Comparison of ENCODE assay signal across 1 cellular context in the genomic region with DNA sequence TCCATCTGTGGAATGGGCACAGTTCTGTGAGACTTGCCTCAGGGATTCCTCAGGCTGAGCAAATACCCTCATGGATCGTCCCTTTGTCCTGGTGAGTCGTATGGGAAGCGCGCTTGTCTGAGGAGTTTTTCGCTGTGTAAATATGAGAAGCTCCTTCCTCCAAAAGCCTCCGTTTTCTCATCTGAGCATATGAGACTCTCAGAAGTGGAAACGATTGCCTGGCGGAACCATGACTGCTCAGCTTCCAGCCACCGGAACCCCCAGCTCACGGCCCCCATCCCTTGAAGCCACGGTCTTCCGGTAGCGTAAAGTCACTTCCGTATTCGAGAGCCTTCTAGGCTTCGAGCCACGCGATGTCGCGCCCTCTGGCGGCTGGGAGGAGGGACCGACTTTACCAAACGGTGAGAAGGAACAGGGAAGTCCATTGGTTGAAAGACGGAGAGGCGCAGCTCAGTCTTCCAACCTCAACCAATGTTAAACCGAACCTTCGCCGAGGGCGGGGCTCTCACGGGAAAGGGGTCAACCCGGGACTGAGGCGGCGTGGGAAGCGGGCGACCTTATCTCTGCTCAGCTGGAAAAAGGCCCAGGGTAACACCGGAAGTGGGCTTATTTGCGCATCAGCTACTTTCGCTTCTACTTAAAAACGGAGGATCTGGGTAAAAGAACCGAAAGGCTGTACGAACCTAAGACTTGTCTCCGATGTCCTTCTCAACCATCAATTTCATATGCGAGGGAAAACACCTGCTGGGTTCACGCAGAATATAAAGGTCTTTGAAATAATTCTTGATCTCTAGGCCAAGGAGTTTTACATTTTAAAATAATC.
TF ChIP-seq lines count a peak whose summit lies in the region.

No MANE protein-coding gene starts in this region.

TF ChIP-seq in HepG2, 621 proteins besides CTCF, POLR2A, EP300 and RAD21 (continued from another document and continues in another):
- TF ChIP-seq, protein P1, sequence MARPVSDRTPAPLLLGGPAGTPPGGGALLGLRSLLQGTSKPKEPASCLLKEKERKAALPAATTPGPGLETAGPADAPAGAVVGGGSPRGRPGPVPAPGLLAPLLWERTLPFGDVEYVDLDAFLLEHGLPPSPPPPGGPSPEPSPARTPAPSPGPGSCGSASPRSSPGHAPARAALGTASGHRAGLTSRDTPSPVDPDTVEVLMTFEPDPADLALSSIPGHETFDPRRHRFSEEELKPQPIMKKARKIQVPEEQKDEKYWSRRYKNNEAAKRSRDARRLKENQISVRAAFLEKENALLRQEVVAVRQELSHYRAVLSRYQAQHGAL (CRISPR knock-in tag; IDR thresholded peaks at IDR 0.05; ENCODE audit: not compliant biosample characterization) = no peak
- TF ChIP-seq, protein P2, sequence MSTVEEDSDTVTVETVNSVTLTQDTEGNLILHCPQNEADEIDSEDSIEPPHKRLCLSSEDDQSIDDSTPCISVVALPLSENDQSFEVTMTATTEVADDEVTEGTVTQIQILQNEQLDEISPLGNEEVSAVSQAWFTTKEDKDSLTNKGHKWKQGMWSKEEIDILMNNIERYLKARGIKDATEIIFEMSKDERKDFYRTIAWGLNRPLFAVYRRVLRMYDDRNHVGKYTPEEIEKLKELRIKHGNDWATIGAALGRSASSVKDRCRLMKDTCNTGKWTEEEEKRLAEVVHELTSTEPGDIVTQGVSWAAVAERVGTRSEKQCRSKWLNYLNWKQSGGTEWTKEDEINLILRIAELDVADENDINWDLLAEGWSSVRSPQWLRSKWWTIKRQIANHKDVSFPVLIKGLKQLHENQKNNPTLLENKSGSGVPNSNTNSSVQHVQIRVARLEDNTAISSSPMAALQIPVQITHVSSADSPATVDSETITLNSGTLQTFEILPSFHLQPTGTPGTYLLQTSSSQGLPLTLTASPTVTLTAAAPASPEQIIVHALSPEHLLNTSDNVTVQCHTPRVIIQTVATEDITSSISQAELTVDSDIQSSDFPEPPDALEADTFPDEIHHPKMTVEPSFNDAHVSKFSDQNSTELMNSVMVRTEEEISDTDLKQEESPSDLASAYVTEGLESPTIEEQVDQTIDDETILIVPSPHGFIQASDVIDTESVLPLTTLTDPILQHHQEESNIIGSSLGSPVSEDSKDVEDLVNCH (CRISPR knock-in tag; IDR thresholded peaks at IDR 0.05) = no peak
- TF ChIP-seq, protein P3, sequence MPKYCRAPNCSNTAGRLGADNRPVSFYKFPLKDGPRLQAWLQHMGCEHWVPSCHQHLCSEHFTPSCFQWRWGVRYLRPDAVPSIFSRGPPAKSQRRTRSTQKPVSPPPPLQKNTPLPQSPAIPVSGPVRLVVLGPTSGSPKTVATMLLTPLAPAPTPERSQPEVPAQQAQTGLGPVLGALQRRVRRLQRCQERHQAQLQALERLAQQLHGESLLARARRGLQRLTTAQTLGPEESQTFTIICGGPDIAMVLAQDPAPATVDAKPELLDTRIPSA (CRISPR knock-in tag; IDR thresholded peaks at IDR 0.05; ENCODE audit: borderline replicate concordance) = no peak
- no peak for TF ChIP-seq MED8 (CRISPR knock-in tag; IDR thresholded peaks at IDR 0.05; ENCODE audit: insufficient replicate concordance)
- TF ChIP-seq, protein P4, sequence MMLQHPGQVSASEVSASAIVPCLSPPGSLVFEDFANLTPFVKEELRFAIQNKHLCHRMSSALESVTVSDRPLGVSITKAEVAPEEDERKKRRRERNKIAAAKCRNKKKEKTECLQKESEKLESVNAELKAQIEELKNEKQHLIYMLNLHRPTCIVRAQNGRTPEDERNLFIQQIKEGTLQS (CRISPR knock-in tag; IDR thresholded peaks at IDR 0.05) = no peak; the same call in 1 of the 2 replicates
- no peak; the same call in 1 of the 2 replicates for TF ChIP-seq MYNN (CRISPR knock-in tag; IDR thresholded peaks at IDR 0.05; ENCODE audit: low read depth)
- TF ChIP-seq STAG1 (CRISPR knock-in tag; IDR thresholded peaks at IDR 0.05) = no peak
- TF ChIP-seq REL (CRISPR knock-in tag; conservative IDR thresholded peaks at IDR 0.05) = no peak
- TF ChIP-seq BORCS8-MEF2B (CRISPR knock-in tag; IDR thresholded peaks at IDR 0.05) = peak; percentile 89
- 0 out of 2 replicates have a peak, but pooled peaks have one; percentile 7 for TF ChIP-seq ZNF160 (CRISPR knock-in tag; IDR thresholded peaks at IDR 0.05)
- TF ChIP-seq, protein P5, sequence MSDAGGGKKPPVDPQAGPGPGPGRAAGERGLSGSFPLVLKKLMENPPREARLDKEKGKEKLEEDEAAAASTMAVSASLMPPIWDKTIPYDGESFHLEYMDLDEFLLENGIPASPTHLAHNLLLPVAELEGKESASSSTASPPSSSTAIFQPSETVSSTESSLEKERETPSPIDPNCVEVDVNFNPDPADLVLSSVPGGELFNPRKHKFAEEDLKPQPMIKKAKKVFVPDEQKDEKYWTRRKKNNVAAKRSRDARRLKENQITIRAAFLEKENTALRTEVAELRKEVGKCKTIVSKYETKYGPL (CRISPR knock-in tag; IDR thresholded peaks at IDR 0.05) = no peak; the same call in 1 of the 2 replicates
- peak; percentile 85 for TF ChIP-seq FOXK1 (CRISPR knock-in tag; IDR thresholded peaks at IDR 0.05; ENCODE audit: borderline replicate concordance, low read depth)
- no peak for TF ChIP-seq NPAS2 (CRISPR knock-in tag; IDR thresholded peaks at IDR 0.05; ENCODE audit: borderline replicate concordance)
- TF ChIP-seq, protein P6, sequence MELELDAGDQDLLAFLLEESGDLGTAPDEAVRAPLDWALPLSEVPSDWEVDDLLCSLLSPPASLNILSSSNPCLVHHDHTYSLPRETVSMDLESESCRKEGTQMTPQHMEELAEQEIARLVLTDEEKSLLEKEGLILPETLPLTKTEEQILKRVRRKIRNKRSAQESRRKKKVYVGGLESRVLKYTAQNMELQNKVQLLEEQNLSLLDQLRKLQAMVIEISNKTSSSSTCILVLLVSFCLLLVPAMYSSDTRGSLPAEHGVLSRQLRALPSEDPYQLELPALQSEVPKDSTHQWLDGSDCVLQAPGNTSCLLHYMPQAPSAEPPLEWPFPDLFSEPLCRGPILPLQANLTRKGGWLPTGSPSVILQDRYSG (CRISPR knock-in tag; IDR thresholded peaks at IDR 0.05) = no peak
- peak; percentile 74; the same call in 1 of the 2 replicates for TF ChIP-seq ZBTB38 (CRISPR knock-in tag; IDR thresholded peaks at IDR 0.05)
- TF ChIP-seq, protein P7, sequence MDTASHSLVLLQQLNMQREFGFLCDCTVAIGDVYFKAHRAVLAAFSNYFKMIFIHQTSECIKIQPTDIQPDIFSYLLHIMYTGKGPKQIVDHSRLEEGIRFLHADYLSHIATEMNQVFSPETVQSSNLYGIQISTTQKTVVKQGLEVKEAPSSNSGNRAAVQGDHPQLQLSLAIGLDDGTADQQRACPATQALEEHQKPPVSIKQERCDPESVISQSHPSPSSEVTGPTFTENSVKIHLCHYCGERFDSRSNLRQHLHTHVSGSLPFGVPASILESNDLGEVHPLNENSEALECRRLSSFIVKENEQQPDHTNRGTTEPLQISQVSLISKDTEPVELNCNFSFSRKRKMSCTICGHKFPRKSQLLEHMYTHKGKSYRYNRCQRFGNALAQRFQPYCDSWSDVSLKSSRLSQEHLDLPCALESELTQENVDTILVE (CRISPR knock-in tag; IDR thresholded peaks at IDR 0.05) = peak; percentile 98
- TF ChIP-seq, protein P8, sequence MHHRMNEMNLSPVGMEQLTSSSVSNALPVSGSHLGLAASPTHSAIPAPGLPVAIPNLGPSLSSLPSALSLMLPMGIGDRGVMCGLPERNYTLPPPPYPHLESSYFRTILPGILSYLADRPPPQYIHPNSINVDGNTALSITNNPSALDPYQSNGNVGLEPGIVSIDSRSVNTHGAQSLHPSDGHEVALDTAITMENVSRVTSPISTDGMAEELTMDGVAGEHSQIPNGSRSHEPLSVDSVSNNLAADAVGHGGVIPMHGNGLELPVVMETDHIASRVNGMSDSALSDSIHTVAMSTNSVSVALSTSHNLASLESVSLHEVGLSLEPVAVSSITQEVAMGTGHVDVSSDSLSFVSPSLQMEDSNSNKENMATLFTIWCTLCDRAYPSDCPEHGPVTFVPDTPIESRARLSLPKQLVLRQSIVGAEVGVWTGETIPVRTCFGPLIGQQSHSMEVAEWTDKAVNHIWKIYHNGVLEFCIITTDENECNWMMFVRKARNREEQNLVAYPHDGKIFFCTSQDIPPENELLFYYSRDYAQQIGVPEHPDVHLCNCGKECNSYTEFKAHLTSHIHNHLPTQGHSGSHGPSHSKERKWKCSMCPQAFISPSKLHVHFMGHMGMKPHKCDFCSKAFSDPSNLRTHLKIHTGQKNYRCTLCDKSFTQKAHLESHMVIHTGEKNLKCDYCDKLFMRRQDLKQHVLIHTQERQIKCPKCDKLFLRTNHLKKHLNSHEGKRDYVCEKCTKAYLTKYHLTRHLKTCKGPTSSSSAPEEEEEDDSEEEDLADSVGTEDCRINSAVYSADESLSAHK (CRISPR knock-in tag; IDR thresholded peaks at IDR 0.05; ENCODE audit: borderline replicate concordance) = 0 out of 2 replicates have a peak, but pooled peaks have one; percentile 52
- TF ChIP-seq, protein P9, sequence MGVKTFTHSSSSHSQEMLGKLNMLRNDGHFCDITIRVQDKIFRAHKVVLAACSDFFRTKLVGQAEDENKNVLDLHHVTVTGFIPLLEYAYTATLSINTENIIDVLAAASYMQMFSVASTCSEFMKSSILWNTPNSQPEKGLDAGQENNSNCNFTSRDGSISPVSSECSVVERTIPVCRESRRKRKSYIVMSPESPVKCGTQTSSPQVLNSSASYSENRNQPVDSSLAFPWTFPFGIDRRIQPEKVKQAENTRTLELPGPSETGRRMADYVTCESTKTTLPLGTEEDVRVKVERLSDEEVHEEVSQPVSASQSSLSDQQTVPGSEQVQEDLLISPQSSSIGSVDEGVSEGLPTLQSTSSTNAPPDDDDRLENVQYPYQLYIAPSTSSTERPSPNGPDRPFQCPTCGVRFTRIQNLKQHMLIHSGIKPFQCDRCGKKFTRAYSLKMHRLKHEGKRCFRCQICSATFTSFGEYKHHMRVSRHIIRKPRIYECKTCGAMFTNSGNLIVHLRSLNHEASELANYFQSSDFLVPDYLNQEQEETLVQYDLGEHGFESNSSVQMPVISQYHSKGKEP (CRISPR knock-in tag; IDR thresholded peaks at IDR 0.05) = no peak
- TF ChIP-seq, protein P10, sequence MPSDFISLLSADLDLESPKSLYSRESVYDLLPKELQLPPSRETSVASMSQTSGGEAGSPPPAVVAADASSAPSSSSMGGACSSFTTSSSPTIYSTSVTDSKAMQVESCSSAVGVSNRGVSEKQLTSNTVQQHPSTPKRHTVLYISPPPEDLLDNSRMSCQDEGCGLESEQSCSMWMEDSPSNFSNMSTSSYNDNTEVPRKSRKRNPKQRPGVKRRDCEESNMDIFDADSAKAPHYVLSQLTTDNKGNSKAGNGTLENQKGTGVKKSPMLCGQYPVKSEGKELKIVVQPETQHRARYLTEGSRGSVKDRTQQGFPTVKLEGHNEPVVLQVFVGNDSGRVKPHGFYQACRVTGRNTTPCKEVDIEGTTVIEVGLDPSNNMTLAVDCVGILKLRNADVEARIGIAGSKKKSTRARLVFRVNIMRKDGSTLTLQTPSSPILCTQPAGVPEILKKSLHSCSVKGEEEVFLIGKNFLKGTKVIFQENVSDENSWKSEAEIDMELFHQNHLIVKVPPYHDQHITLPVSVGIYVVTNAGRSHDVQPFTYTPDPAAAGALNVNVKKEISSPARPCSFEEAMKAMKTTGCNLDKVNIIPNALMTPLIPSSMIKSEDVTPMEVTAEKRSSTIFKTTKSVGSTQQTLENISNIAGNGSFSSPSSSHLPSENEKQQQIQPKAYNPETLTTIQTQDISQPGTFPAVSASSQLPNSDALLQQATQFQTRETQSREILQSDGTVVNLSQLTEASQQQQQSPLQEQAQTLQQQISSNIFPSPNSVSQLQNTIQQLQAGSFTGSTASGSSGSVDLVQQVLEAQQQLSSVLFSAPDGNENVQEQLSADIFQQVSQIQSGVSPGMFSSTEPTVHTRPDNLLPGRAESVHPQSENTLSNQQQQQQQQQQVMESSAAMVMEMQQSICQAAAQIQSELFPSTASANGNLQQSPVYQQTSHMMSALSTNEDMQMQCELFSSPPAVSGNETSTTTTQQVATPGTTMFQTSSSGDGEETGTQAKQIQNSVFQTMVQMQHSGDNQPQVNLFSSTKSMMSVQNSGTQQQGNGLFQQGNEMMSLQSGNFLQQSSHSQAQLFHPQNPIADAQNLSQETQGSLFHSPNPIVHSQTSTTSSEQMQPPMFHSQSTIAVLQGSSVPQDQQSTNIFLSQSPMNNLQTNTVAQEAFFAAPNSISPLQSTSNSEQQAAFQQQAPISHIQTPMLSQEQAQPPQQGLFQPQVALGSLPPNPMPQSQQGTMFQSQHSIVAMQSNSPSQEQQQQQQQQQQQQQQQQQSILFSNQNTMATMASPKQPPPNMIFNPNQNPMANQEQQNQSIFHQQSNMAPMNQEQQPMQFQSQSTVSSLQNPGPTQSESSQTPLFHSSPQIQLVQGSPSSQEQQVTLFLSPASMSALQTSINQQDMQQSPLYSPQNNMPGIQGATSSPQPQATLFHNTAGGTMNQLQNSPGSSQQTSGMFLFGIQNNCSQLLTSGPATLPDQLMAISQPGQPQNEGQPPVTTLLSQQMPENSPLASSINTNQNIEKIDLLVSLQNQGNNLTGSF (CRISPR knock-in tag; IDR thresholded peaks at IDR 0.05) = no peak
- peak; percentile 47; the same call in 1 of the 2 replicates for TF ChIP-seq KDM4B (CRISPR knock-in tag; IDR thresholded peaks at IDR 0.05)
- TF ChIP-seq NFRKB (IDR thresholded peaks at IDR 0.05) = no peak
- TF ChIP-seq, protein P11, sequence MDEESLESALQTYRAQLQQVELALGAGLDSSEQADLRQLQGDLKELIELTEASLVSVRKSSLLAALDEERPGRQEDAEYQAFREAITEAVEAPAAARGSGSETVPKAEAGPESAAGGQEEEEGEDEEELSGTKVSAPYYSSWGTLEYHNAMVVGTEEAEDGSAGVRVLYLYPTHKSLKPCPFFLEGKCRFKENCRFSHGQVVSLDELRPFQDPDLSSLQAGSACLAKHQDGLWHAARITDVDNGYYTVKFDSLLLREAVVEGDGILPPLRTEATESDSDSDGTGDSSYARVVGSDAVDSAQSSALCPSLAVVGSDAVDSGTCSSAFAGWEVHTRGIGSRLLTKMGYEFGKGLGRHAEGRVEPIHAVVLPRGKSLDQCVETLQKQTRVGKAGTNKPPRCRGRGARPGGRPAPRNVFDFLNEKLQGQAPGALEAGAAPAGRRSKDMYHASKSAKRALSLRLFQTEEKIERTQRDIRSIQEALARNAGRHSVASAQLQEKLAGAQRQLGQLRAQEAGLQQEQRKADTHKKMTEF (CRISPR knock-in tag; IDR thresholded peaks at IDR 0.05) = peak; percentile 95
- TF ChIP-seq, protein P12, sequence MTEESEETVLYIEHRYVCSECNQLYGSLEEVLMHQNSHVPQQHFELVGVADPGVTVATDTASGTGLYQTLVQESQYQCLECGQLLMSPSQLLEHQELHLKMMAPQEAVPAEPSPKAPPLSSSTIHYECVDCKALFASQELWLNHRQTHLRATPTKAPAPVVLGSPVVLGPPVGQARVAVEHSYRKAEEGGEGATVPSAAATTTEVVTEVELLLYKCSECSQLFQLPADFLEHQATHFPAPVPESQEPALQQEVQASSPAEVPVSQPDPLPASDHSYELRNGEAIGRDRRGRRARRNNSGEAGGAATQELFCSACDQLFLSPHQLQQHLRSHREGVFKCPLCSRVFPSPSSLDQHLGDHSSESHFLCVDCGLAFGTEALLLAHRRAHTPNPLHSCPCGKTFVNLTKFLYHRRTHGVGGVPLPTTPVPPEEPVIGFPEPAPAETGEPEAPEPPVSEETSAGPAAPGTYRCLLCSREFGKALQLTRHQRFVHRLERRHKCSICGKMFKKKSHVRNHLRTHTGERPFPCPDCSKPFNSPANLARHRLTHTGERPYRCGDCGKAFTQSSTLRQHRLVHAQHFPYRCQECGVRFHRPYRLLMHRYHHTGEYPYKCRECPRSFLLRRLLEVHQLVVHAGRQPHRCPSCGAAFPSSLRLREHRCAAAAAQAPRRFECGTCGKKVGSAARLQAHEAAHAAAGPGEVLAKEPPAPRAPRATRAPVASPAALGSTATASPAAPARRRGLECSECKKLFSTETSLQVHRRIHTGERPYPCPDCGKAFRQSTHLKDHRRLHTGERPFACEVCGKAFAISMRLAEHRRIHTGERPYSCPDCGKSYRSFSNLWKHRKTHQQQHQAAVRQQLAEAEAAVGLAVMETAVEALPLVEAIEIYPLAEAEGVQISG (CRISPR knock-in tag; IDR thresholded peaks at IDR 0.05) = peak; percentile 100
- TF ChIP-seq SIX4 (CRISPR knock-in tag; IDR thresholded peaks at IDR 0.05) = 0 out of 2 replicates have a peak, but pooled peaks have one; percentile 23
